8 cellular contexts compared by ENCODE assay signal in genomic region chr1:203306970-203307541, GRCh38. TPM values are rescaled to one million over a fixed set of nuclear protein-coding genes. Genes with fewer than 3 reads are reported as not detected.
DNase-seq lines count a peak whose midpoint lies in the region; ATAC-seq and TF ChIP-seq lines count a peak whose summit lies in the region.

No MANE protein-coding gene starts in this region.

- peak overlapping the region; percentile 66 for H3K4me3 ChIP-seq in HUES64 (ENCODE audit: low read length)
- H3K4me3 ChIP-seq in left ventricle myocardium inferior = peak overlapping the region; percentile 94
- H3K4me3 ChIP-seq in skeletal muscle tissue (ENCODE audit: low read length in 3 of 3) = peak overlapping the region; percentile 92 to 96 (median 94)

- H3K27me3 ChIP-seq in HUES64 (ENCODE audit: insufficient read depth, low read length) (peaks cover 94% of the 10 kb centered on the region), left ventricle myocardium inferior (ENCODE audit: low read depth) (no peaks in the 10 kb centered on the region), skeletal muscle tissue (ENCODE audit: control insufficient read depth in 3 of 3, insufficient read depth in 3 of 3, low read length in 3 of 3) (no peaks in the 10 kb centered on the region)

- peak; percentile 44 for DNase-seq in activated gamma-delta T cell treated with Interleukin-2 at 50 U/mL for 16 hours
- no peak for DNase-seq in left ventricle myocardium inferior

- H3K4me1 ChIP-seq in HUES64 (ENCODE audit: insufficient read depth, low read length) = peaks cover 27% of the 10 kb centered on the region
- peaks cover 63% of the 10 kb centered on the region for H3K4me1 ChIP-seq in left ventricle myocardium inferior
- H3K4me1 ChIP-seq in skeletal muscle tissue (ENCODE audit: control insufficient read depth in 3 of 3, insufficient read depth in 3 of 3, low read length in 3 of 3) = peaks cover 31 to 54% (median 41%) of the 10 kb centered on the region in 3 donors

- 19% methylated on average over 19 of the region's 21 CpGs for WGBS in HUES64

- H3K27ac ChIP-seq in HUES64 (ENCODE audit: low read depth, low read length) (no peak overlapping the region), left ventricle myocardium inferior (replicated peaks) (peak overlapping the region; percentile 99), skeletal muscle tissue (ENCODE audit: low read depth, low read length) (peak overlapping the region; percentile 99)

- no peaks in the 10 kb centered on the region for H3K9me3 ChIP-seq in HUES64 (ENCODE audit: insufficient read depth, low read depth, low read length)
- no peaks in the 10 kb centered on the region for H3K9me3 ChIP-seq in left ventricle myocardium inferior (replicated peaks)
- no peaks in the 10 kb centered on the region for H3K9me3 ChIP-seq in skeletal muscle tissue (ENCODE audit: control insufficient read depth in 3 of 3, low read length in 3 of 3)

- no peak for TF ChIP-seq CTCF in left ventricle myocardium inferior (IDR thresholded peaks at IDR 0.05; ENCODE audit: borderline replicate concordance)

- intact Hi-C loops in left ventricle myocardium inferior (cut with micrococcal nuclease) = loop anchor here (5.0 kb wide), 1 partner anchor 35 kb away; no protein-coding TSS in a partner anchor

- ATAC-seq in HG03378 (IDR thresholded peaks at IDR 0.05; ENCODE audit: unreplicated experiment) = no peak
- ATAC-seq in HG03460 (IDR thresholded peaks at IDR 0.05; ENCODE audit: unreplicated experiment) = no peak
- ATAC-seq in HG03135 (IDR thresholded peaks at IDR 0.05; ENCODE audit: unreplicated experiment) = no peak
- no peak for ATAC-seq in GM21786 (IDR thresholded peaks at IDR 0.05; ENCODE audit: unreplicated experiment)

- no peak overlapping the region for H3K9ac ChIP-seq in HUES64 (ENCODE audit: low read depth, low read length)
- peak overlapping the region; percentile 98 to 100 (median 98) for H3K9ac ChIP-seq in skeletal muscle tissue (ENCODE audit: low read depth in 1 of 3, low read length in 3 of 3)

- H3K36me3 ChIP-seq in HUES64 (ENCODE audit: insufficient read depth, low read length) = no peaks in the 10 kb centered on the region
- H3K36me3 ChIP-seq in left ventricle myocardium inferior = peaks cover 39% of the 10 kb centered on the region
- peaks cover 21 to 25% (median 24%) of the 10 kb centered on the region in 3 donors for H3K36me3 ChIP-seq in skeletal muscle tissue (ENCODE audit: control insufficient read depth in 3 of 3, insufficient read depth in 3 of 3, low read length in 3 of 3)

RNA-seq across cellular contexts. Expression of gene BTG2, which starts 1.7 kb away (rescaled TPM):
- polyA plus RNA-seq in HUES64 (2013, experiment 1 of 2) = 11.1 TPM
- polyA plus RNA-seq in HUES64 (2013, experiment 2 of 2) = 15.4 TPM
- total RNA-seq in left ventricle myocardium inferior = 73.7 TPM
- total RNA-seq in skeletal muscle tissue = 32.4 TPM

RNA-seq across cellular contexts. Expression of gene FMOD, which starts 43.9 kb away (rescaled TPM):
- 0.60 TPM for polyA plus RNA-seq in HUES64 (2013, experiment 1 of 2)
- 0.63 TPM for polyA plus RNA-seq in HUES64 (2013, experiment 2 of 2)
- total RNA-seq in left ventricle myocardium inferior (11.2 TPM), skeletal muscle tissue (58.5 TPM)
